In the genomic region with DNA sequence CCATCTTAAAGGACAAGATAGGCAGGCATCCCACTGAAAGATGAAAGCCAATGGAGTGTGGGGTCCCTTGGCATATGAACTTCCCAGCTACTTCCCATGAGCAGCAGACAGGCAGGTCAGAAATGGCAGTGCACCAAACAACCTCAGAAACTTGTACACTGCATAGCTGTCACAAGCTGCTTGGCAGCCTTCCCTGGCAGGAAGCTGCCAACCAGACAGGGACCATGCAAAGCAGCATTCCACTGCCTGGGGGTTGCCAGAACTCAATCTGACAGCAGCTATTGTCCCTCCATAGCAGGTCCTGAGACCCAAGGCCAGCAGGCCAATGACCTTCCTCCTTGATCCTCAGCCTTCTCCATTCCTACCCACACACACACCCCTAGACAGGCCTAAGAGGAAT, we compare ENCODE assay signal across 16 cellular contexts.
DNase-seq lines count a peak whose midpoint lies in the region; ATAC-seq lines count a peak whose summit lies in the region.
"Had no signal": no experiment of that assay in that cellular context is flagged by ENCODE, and none has a peak within 500 bp of the region (broad histone marks: within the 10 kb centered on the region; RNA-seq: fewer than 3 reads in every experiment).

No MANE protein-coding gene starts in this region.

- CTCF ChIA-PET in activated CD8-positive, alpha-beta T cell treated with anti-CD3 and anti-CD28 coated beads, Interleukin-2, amount 10 ng/mL, durations not matched to agents 7 days and 5 days (lab: Charles Lee) = no interaction called here

- no peaks in the 10 kb centered on the region for H3K4me1 Mint-ChIP-seq in activated CD8-positive, alpha-beta T cell treated with anti-CD3 and anti-CD28 coated beads, Interleukin-2, amount 10 ng/mL, durations not matched to agents 7 days and 5 days (ENCODE audit: low read depth)
- H3K4me1 Mint-ChIP-seq: activated CD4-positive, alpha-beta T cell treated with anti-CD3 and anti-CD28 coated beads for 36 hours; central memory CD8-positive, alpha-beta T cell; memory B cell; T-cell had no signal

- no peak overlapping the region for H3K4me3 Mint-ChIP-seq in activated CD8-positive, alpha-beta T cell treated with anti-CD3 and anti-CD28 coated beads, Interleukin-2, amount 10 ng/mL, durations not matched to agents 7 days and 5 days
- H3K4me3 Mint-ChIP-seq: activated CD4-positive, alpha-beta T cell treated with anti-CD3 and anti-CD28 coated beads for 36 hours; activated naive CD8-positive, alpha-beta T cell; central memory CD8-positive, alpha-beta T cell; memory B cell; T-cell had no signal

- H3K36me3 Mint-ChIP-seq in activated CD8-positive, alpha-beta T cell treated with anti-CD3 and anti-CD28 coated beads, Interleukin-2, amount 10 ng/mL, durations not matched to agents 7 days and 5 days (ENCODE audit: low read depth) = no peaks in the 10 kb centered on the region
- H3K36me3 Mint-ChIP-seq: activated naive CD8-positive, alpha-beta T cell; memory B cell; T-cell had no signal

- no peak for ATAC-seq in GM21528 (IDR thresholded peaks at IDR 0.05; ENCODE audit: low FRiP score, unreplicated experiment)
- no peak for ATAC-seq in activated CD8-positive, alpha-beta T cell treated with anti-CD3 and anti-CD28 coated beads, Interleukin-2, amount 10 ng/mL, durations not matched to agents 7 days and 5 days
- ATAC-seq in GM19467 (IDR thresholded peaks at IDR 0.05; ENCODE audit: unreplicated experiment) = no peak
- ATAC-seq in HG03095 (IDR thresholded peaks at IDR 0.05; ENCODE audit: unreplicated experiment) = no peak
- ATAC-seq: activated CD4-positive, alpha-beta T cell treated with anti-CD3 and anti-CD28 coated beads for 36 hours; T-cell had no signal

- no peak overlapping the region for H3K27ac Mint-ChIP-seq in activated CD8-positive, alpha-beta T cell treated with anti-CD3 and anti-CD28 coated beads, Interleukin-2, amount 10 ng/mL, durations not matched to agents 7 days and 5 days
- H3K27ac Mint-ChIP-seq: activated CD4-positive, alpha-beta T cell treated with anti-CD3 and anti-CD28 coated beads for 36 hours; activated naive CD8-positive, alpha-beta T cell; memory B cell; T-cell had no signal

- H3K27me3 Mint-ChIP-seq in activated CD8-positive, alpha-beta T cell treated with anti-CD3 and anti-CD28 coated beads, Interleukin-2, amount 10 ng/mL, durations not matched to agents 7 days and 5 days (ENCODE audit: low read depth) = peaks cover 2% of the 10 kb centered on the region

- POLR2A ChIA-PET in activated CD8-positive, alpha-beta T cell treated with anti-CD3 and anti-CD28 coated beads, Interleukin-2, amount 10 ng/mL, durations not matched to agents 7 days and 5 days (lab: Charles Lee) = no interaction called here

- DNase-seq in C1 segment of cervical spinal cord (lab: John Stamatoyannopoulos, UW) (peak in 9 of 14 donors; percentile 2 to 38 (median 16)), RPMI7951 (ENCODE audit: low read depth) (peak; percentile 19), foreskin melanocyte (peak; percentile 25), myocyte (ENCODE audit: low read depth) (peak; percentile 84)
- DNase-seq in activated CD8-positive, alpha-beta T cell treated with anti-CD3 and anti-CD28 coated beads, Interleukin-2, amount 10 ng/mL, durations not matched to agents 7 days and 5 days = no peak
- DNase-seq: activated CD4-positive, alpha-beta T cell treated with anti-CD3 and anti-CD28 coated beads for 36 hours; activated T-cell treated with anti-CD3 and anti-CD28 coated beads for 4 hours; BE2C; occipital lobe; T-cell had no signal

- no peaks in the 10 kb centered on the region for H3K9me3 Mint-ChIP-seq in activated CD8-positive, alpha-beta T cell treated with anti-CD3 and anti-CD28 coated beads, Interleukin-2, amount 10 ng/mL, durations not matched to agents 7 days and 5 days (ENCODE audit: insufficient read depth)
- H3K9me3 Mint-ChIP-seq: central memory CD8-positive, alpha-beta T cell; memory B cell; T-cell had no signal
